Comparison of ENCODE assay signal across 12 cellular contexts in the genomic region with DNA sequence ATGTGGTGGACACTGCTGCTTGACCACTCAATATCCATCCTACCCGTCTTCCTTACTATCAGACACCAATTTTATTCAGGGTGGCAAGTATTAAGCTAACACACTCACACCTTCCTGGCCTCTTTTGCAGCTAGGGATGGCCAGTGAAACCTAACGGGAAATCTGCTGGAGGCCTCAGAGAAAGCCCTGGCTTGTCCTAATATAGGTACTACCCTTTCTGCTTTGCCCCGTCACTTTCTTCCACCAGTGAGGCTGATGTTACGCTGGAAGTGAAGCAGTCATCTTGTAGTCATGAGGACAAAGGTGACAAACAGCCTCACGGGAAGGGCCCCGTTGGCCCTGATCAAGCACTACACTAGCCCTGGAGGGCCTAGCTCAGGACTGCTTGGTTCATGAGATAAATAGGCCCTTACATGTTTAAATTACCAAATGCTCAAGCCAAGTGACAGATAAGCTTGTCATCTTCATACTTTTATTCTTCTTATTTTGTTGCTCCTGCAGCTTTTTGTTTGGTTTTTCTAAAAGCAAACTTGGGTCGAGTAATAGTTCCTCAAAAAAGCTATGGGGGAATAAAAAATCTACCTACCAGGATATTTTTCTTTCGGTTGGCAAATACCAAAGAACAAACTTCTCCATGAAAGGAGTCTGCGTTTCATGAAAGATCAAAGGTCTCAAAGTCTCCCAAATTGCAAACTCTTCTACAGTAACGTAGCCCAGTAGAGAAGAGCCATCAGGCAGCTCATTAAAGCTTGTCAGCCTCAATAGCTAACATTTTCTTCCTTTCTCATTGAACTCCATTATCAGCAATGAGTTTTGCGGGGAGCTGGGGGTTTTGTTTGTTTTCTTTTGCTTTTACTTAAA. TPM values are rescaled to one million over a fixed set of nuclear protein-coding genes. Genes with fewer than 3 reads are reported as not detected.
DNase-seq lines count a peak whose midpoint lies in the region; ATAC-seq and TF ChIP-seq lines count a peak whose summit lies in the region.
"Had no signal": no experiment of that assay in that cellular context is flagged by ENCODE, and none has a peak within 500 bp of the region (broad histone marks: within the 10 kb centered on the region; RNA-seq: fewer than 3 reads in every experiment).

No MANE protein-coding gene starts in this region.

- H3K27me3 Mint-ChIP-seq in stimulated activated naive CD8-positive, alpha-beta T cell treated with anti-CD3 and anti-CD28 coated beads, Interleukin-15, Interleukin-2, amounts not matched to agents 100 ng/mL and 50 ng/mL, for 24 hours = no peaks in the 10 kb centered on the region
- H3K27me3 Mint-ChIP-seq in stimulated activated naive CD8-positive, alpha-beta T cell treated with anti-CD3 and anti-CD28 coated beads, Interleukin-15, amount 100 ng/mL, for 72 hours = no peaks in the 10 kb centered on the region
- no peaks in the 10 kb centered on the region for H3K27me3 Mint-ChIP-seq in natural killer cell (ENCODE audit: low read depth in 2 of 2)
- H3K27me3 Mint-ChIP-seq: dendritic cell treated with granulocyte-macrophage colony-stimulating factor and Interleukin-4, amounts not matched to agents 40 ng/mL and 50 ng/mL, for 4 days had no signal

- intact Hi-C loops in psoas muscle (cut with DNase I) = loop anchor here in 1 of 2 donors (5.0 kb wide), 1 partner anchor 42 kb away; no protein-coding TSS in a partner anchor
- intact Hi-C loops in natural killer cell (cut with micrococcal nuclease) = no loop called here

- TF ChIP-seq CTCF in gastroesophageal sphincter (IDR thresholded peaks at IDR 0.05) (no peak), psoas muscle (IDR thresholded peaks at IDR 0.05) (no peak), natural killer cell (IDR thresholded peaks at IDR 0.05) (no peak)

- peaks cover 37% of the 10 kb centered on the region for H3K36me3 Mint-ChIP-seq in stimulated activated naive CD8-positive, alpha-beta T cell treated with anti-CD3 and anti-CD28 coated beads, Interleukin-15, Interleukin-2, amounts not matched to agents 100 ng/mL and 50 ng/mL, for 24 hours (ENCODE audit: low read depth)
- no peaks in the 10 kb centered on the region for H3K36me3 Mint-ChIP-seq in natural killer cell

- H3K9me3 Mint-ChIP-seq in stimulated activated naive CD8-positive, alpha-beta T cell treated with anti-CD3 and anti-CD28 coated beads, Interleukin-15, Interleukin-2, amounts not matched to agents 100 ng/mL and 50 ng/mL, for 24 hours = peaks cover 6% of the 10 kb centered on the region
- H3K9me3 Mint-ChIP-seq in stimulated activated naive CD8-positive, alpha-beta T cell treated with anti-CD3 and anti-CD28 coated beads, Interleukin-15, amount 100 ng/mL, for 72 hours = peaks cover 5 to 20% of the 10 kb centered on the region in 2 donors
- peaks cover 0 to 2% of the 10 kb centered on the region in 2 donors for H3K9me3 Mint-ChIP-seq in natural killer cell

- H3K27ac ChIP-seq in gastroesophageal sphincter = peak overlapping the region in 3 of 4 donors; percentile 30 to 74 (median 49)
- peak overlapping the region; percentile 20 for H3K27ac ChIP-seq in psoas muscle
- H3K27ac ChIP-seq: SJSA1 had no signal

- H3K4me3 ChIP-seq in gastroesophageal sphincter (no peak overlapping the region), psoas muscle (no peak overlapping the region)
- H3K4me3 ChIP-seq: SJSA1 had no signal

- no peaks in the 10 kb centered on the region for H3K9me3 ChIP-seq in gastroesophageal sphincter
- H3K9me3 ChIP-seq in psoas muscle = no peaks in the 10 kb centered on the region

- H3K4me1 ChIP-seq in gastroesophageal sphincter (peaks cover 23 to 97% (median 63%) of the 10 kb centered on the region in 3 donors), psoas muscle (peaks cover 49% of the 10 kb centered on the region)

- WGBS in gastroesophageal sphincter (ENCODE audit: low coverage in 1 of 2), 2 donors = 73 to 79% methylated on average over 5 to 11 of the region's 11 CpGs
- 92 to 95% (median 93%) methylated on average over 11 of the region's 11 CpGs for WGBS in psoas muscle, 3 donors

- no peak for DNase-seq in stimulated activated naive CD8-positive, alpha-beta T cell treated with anti-CD3 and anti-CD28 coated beads, Interleukin-15, amount 100 ng/mL, for 72 hours
- DNase-seq in psoas muscle (no peak), NCI-H524 (lab: John Stamatoyannopoulos, UW) (no peak), natural killer cell (no peak)
- DNase-seq: activated CD4-positive, alpha-beta T cell treated with anti-CD3 and anti-CD28 coated beads, Interleukin-2, amount 50 U/mL, for 4 hours; amniotic stem cell had no signal

- TF ChIP-seq EP300 in gastroesophageal sphincter (IDR thresholded peaks at IDR 0.05) = no peak

- peaks cover 33% of the 10 kb centered on the region for H3K4me1 Mint-ChIP-seq in stimulated activated naive CD8-positive, alpha-beta T cell treated with anti-CD3 and anti-CD28 coated beads, Interleukin-15, Interleukin-2, amounts not matched to agents 100 ng/mL and 50 ng/mL, for 24 hours (ENCODE audit: low read depth)
- H3K4me1 Mint-ChIP-seq in stimulated activated naive CD8-positive, alpha-beta T cell treated with anti-CD3 and anti-CD28 coated beads, Interleukin-15, amount 100 ng/mL, for 72 hours = peaks cover 5% of the 10 kb centered on the region
- peaks cover 23 to 34% of the 10 kb centered on the region in 2 donors for H3K4me1 Mint-ChIP-seq in natural killer cell

- no peak for ATAC-seq in stimulated activated naive CD8-positive, alpha-beta T cell treated with anti-CD3 and anti-CD28 coated beads, Interleukin-15, amount 100 ng/mL, for 72 hours
- ATAC-seq in gastroesophageal sphincter (no peak), psoas muscle (no peak), natural killer cell (no peak), HG02642 (IDR thresholded peaks at IDR 0.05; ENCODE audit: poor library complexity, unreplicated experiment) (no peak), HG02610 (IDR thresholded peaks at IDR 0.05; ENCODE audit: unreplicated experiment) (no peak)

- TF ChIP-seq POLR2A in gastroesophageal sphincter (IDR thresholded peaks at IDR 0.05) = no peak

- H3K36me3 ChIP-seq in gastroesophageal sphincter (no peaks in the 10 kb centered on the region), psoas muscle (ENCODE audit: insufficient read depth in 1 of 2, low read depth in 1 of 2) (no peaks in the 10 kb centered on the region)

- peak overlapping the region; percentile 22 for H3K27ac Mint-ChIP-seq in stimulated activated naive CD8-positive, alpha-beta T cell treated with anti-CD3 and anti-CD28 coated beads, Interleukin-15, Interleukin-2, amounts not matched to agents 100 ng/mL and 50 ng/mL, for 24 hours
- H3K27ac Mint-ChIP-seq in stimulated activated naive CD8-positive, alpha-beta T cell treated with anti-CD3 and anti-CD28 coated beads, Interleukin-15, amount 100 ng/mL, for 72 hours = no peak overlapping the region
- H3K27ac Mint-ChIP-seq in natural killer cell = no peak overlapping the region
- H3K27ac Mint-ChIP-seq: dendritic cell treated with granulocyte-macrophage colony-stimulating factor and Interleukin-4, amounts not matched to agents 40 ng/mL and 50 ng/mL, for 4 days had no signal

- H3K27me3 ChIP-seq in gastroesophageal sphincter (no peaks in the 10 kb centered on the region), psoas muscle (ENCODE audit: insufficient read depth in 3 of 3, low read length in 2 of 3) (no peaks in the 10 kb centered on the region)
- H3K27me3 ChIP-seq: SJSA1 had no signal

- H3K4me3 Mint-ChIP-seq in stimulated activated naive CD8-positive, alpha-beta T cell treated with anti-CD3 and anti-CD28 coated beads, Interleukin-15, Interleukin-2, amounts not matched to agents 100 ng/mL and 50 ng/mL, for 24 hours = no peak overlapping the region
- no peak overlapping the region for H3K4me3 Mint-ChIP-seq in stimulated activated naive CD8-positive, alpha-beta T cell treated with anti-CD3 and anti-CD28 coated beads, Interleukin-15, amount 100 ng/mL, for 72 hours
- H3K4me3 Mint-ChIP-seq in natural killer cell = no peak overlapping the region
- H3K4me3 Mint-ChIP-seq: dendritic cell treated with granulocyte-macrophage colony-stimulating factor and Interleukin-4, amounts not matched to agents 40 ng/mL and 50 ng/mL, for 4 days had no signal

RNA-seq across cellular contexts. Expression of gene CREB3L2, which starts 17.5 kb away (rescaled TPM):
- total RNA-seq in gastroesophageal sphincter = 10 to 100 TPM; 33.1 to 59.1 (median 43.3) TPM
- 10 to 100 TPM in 2 of 4 donors, 1 to 10 TPM in 2; 6.7 to 14.7 (median 10.9) TPM for total RNA-seq in psoas muscle
- 1 to 10 TPM; 2.2 to 3.6 (median 3.3) TPM for polyA plus RNA-seq in psoas muscle
- total RNA-seq in natural killer cell = 10 to 100 TPM; 45.9 to 54.6 (median 52.5) TPM
